ENCODE assay signal across 35 cellular contexts in genomic region chr7:148135997-148136396, GRCh38.
"Had no signal": no experiment of that assay in that cellular context is flagged by ENCODE, and none has a peak within 500 bp of the region (broad histone marks: within the 10 kb centered on the region; RNA-seq: fewer than 3 reads in every experiment).

No MANE protein-coding gene starts in this region.

- H3K4me3 ChIP-seq: MG63 had no signal

- H3K36me3 ChIP-seq: MG63 had no signal

- H3K27me3 ChIP-seq: MG63 had no signal

- DNase-seq: Karpas-422, Kasumi-1, MG63, MM.1S, MV-4-11, NCI-H1048, NCI-H1092, NCI-H1092 treated with DMSO at 0.1 percent for 48 hours, NCI-H1105, NCI-H1105 treated with DMSO at 0.1 percent for 48 hours, NCI-H1417, NCI-H1417 treated with DMSO at 0.1 percent for 48 hours, NCI-H1436, NCI-H1436 treated with DMSO at 0.1 percent for 48 hours, NCI-H146, NCI-H1694, NCI-H1694 treated with DMSO at 0.1 percent for 48 hours, NCI-H187, NCI-H187 treated with DMSO at 0.1 percent for 48 hours, NCI-H1930, NCI-H2029, NCI-H2029 treated with DMSO at 0.1 percent for 48 hours, NCI-H2081, NCI-H2081 treated with DMSO at 0.1 percent for 48 hours, NCI-H2107, NCI-H2171, NCI-H2171 treated with DMSO at 0.1 percent for 48 hours, NCI-H2227 treated with DMSO at 0.1 percent for 48 hours, NCI-H226, NCI-H345, NCI-H446, NCI-H446 treated with DMSO at 0.1 percent for 48 hours, NCI-H510A, NCI-H510A treated with DMSO at 0.1 percent for 48 hours, NCI-H524 had no signal

- H3K9me3 ChIP-seq: MG63 had no signal
